In the genomic region with DNA sequence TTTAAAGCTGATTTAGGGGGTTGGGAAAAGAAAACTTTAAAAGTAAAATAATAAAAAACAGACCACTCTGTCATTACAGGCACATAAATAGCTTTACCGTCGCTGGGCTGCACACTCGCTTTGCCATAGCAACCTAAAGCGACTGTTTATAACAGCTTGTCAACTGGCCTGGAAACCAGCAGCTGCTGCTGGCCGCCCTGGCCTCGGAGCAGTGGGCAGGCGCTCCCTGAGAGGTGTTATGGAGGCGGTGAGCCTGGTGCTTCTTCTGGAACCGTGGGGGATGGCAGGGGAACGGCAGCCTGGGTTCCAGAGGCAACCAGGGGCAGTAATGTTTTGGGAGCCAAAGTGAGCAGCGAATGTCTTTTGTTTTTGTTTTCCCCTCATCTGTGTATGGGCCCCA, we compare ENCODE assay signal across 9 cellular contexts. TPM values are rescaled to one million over a fixed set of nuclear protein-coding genes. Genes with fewer than 3 reads are reported as not detected.
DNase-seq lines count a peak whose midpoint lies in the region; ATAC-seq and TF ChIP-seq lines count a peak whose summit lies in the region.
"Had no signal": no experiment of that assay in that cellular context is flagged by ENCODE, and none has a peak within 500 bp of the region (broad histone marks: within the 10 kb centered on the region; RNA-seq: fewer than 3 reads in every experiment).

No MANE protein-coding gene starts in this region.

- H2AFZ ChIP-seq in IMR-90 (replicated peaks; ENCODE audit: low read length, poor library complexity) (no peak overlapping the region), H9 (ENCODE audit: low read length) (no peak overlapping the region)

- H3K27ac Mint-ChIP-seq in H9, result no peak overlapping the region; a peak in 1 of 7 replicates

- H3K9me3 Mint-ChIP-seq in H9, result no peaks in the 10 kb centered on the region

- ATAC-seq in IMR-90 (ENCODE audit: low read depth), result peak; percentile 51
- no peak for ATAC-seq in GM21529 (IDR thresholded peaks at IDR 0.05; ENCODE audit: unreplicated experiment)
- no peak for ATAC-seq in GM21360 (IDR thresholded peaks at IDR 0.05; ENCODE audit: unreplicated experiment)

- peak overlapping the region; percentile 8 for H2AK9ac ChIP-seq in IMR-90 (replicated peaks; ENCODE audit: low read depth, low read length, poor library complexity)

- peak overlapping the region; percentile 27; the same call in 1 of the 3 replicates for H2BK15ac ChIP-seq in IMR-90 (ENCODE audit: low read depth, low read length)
- H2BK15ac ChIP-seq in H9 (ENCODE audit: low read depth, low read length), result no peak overlapping the region

- H4K8ac ChIP-seq in IMR-90 (ENCODE audit: low read depth in 2 of 2, low read length in 2 of 2) (0 out of 4 replicates have a peak overlapping the region, but pooled peaks of 1 of the 2 experiments have one; percentile 0), H9 (replicated peaks; ENCODE audit: insufficient read length, low read depth, low read length) (no peak overlapping the region)

- H3K4me1 Mint-ChIP-seq in H9, result peaks cover 37 to 49% of the 10 kb centered on the region in 2 experiments

- H2BK120ac ChIP-seq in IMR-90 (ENCODE audit: low read depth, low read length), result 0 out of 2 replicates have a peak overlapping the region, but pooled peaks have one; percentile 60
- H2BK120ac ChIP-seq in H9 (ENCODE audit: low read depth, low read length, poor library complexity, severe bottlenecking), result no peak overlapping the region

- intact Hi-C loops in IMR-90 (cut with micrococcal nuclease), result no loop called here

- H2AK5ac ChIP-seq in IMR-90 (ENCODE audit: low read depth, low read length), result peak overlapping the region; percentile 92; the same call in 1 of the 2 replicates
- H2AK5ac ChIP-seq in H9 (ENCODE audit: insufficient read length, low read length), result no peak overlapping the region

- no peak overlapping the region for H2BK12ac ChIP-seq in H9 (ENCODE audit: insufficient read length, low read depth, low read length)

- DNase-seq in IMR-90 (peak; percentile 88), amniotic epithelial cell (ENCODE audit: low read depth) (peak; percentile 57), right atrium auricular region (ENCODE audit: low spot score) (no peak), H9 (no peak), NCI-H1105 (lab: John Stamatoyannopoulos, UW) (no peak)
- DNase-seq: T1000 had no signal

- no peaks in the 10 kb centered on the region; a peak in 3 of 7 replicates for H3K36me3 Mint-ChIP-seq in H9 (ENCODE audit: insufficient read depth in 1 of 3, low read depth in 3 of 3)

- H4K20me1 ChIP-seq in IMR-90 (ENCODE audit: insufficient read depth, low read length), result peaks cover 98% of the 10 kb centered on the region
- no peaks in the 10 kb centered on the region for H4K20me1 ChIP-seq in H9 (ENCODE audit: control insufficient read depth, insufficient read depth, insufficient read length)

- no TSS peak for BruUV-seq in IMR-90 (replicated peaks; lab: Mats Ljungman, UMichigan)

- H3K14ac ChIP-seq in IMR-90 (replicated peaks; ENCODE audit: low read depth, low read length) (no peak overlapping the region), H9 (ENCODE audit: insufficient read depth, low read length) (no peak overlapping the region)

- H3K18ac ChIP-seq in IMR-90 (ENCODE audit: low read depth, low read length) (no peak overlapping the region), H9 (ENCODE audit: insufficient read length, low read depth, low read length) (no peak overlapping the region)

- H4K5ac ChIP-seq in IMR-90 (ENCODE audit: low read depth, low read length) (no peak overlapping the region), H9 (ENCODE audit: insufficient read length, low read depth, low read length) (no peak overlapping the region)

- CTCF ChIA-PET in IMR-90 (lab: Yijun Ruan, JAX), result interaction anchor here (0.6 to 0.8 kb wide), 2 partner anchors 10 to 185 kb away, joined by 3 to 4 read pairs; no protein-coding TSS in a partner anchor

- peaks cover 31 to 91% of the 10 kb centered on the region in 2 experiments; a peak in 3 of 4 replicates for H3K79me1 ChIP-seq in IMR-90 (ENCODE audit: low read depth in 1 of 2, low read length in 2 of 2)
- H3K79me1 ChIP-seq in H9 (ENCODE audit: insufficient read depth, low read depth, low read length, poor library complexity, severe bottlenecking), result no peaks in the 10 kb centered on the region

- in situ Hi-C loops in IMR-90 (cut with MboI; ENCODE audit: low sequenced_read_pairs), result no loop called here

- H4K91ac ChIP-seq in IMR-90 (ENCODE audit: insufficient read depth, low read depth, low read length) (no peak overlapping the region), H9 (ENCODE audit: insufficient read length, low read depth, low read length) (no peak overlapping the region)

- TF ChIP-seq RAD21 in IMR-90 (IDR thresholded peaks at IDR 0.05; ENCODE audit: low read length), result no peak

- WGBS in IMR-90 (ENCODE audit: extremely low coverage in 2 of 2, insufficient read length in 1 of 2), 2 experiments, result 1% methylated on average over 9 of the region's 11 CpGs; no CpG with 5 or more reads in 1 of the 2 experiments
- WGBS in H9 (ENCODE audit: extremely low coverage, insufficient read length, low lambda C conversion rate), result no CpG with 5 or more reads among the region's 11 CpGs

- peak overlapping the region; percentile 42 for H3K4me2 ChIP-seq in IMR-90 (ENCODE audit: low read depth, low read length)
- H3K4me2 ChIP-seq in skeletal muscle satellite cell (ENCODE audit: low read length), result peak overlapping the region; percentile 52
- no peak overlapping the region for H3K4me2 ChIP-seq in H9 (ENCODE audit: insufficient read depth, insufficient read length, low read length)

- H3K9me3 ChIP-seq in IMR-90 (ENCODE audit: control insufficient read depth, insufficient read depth, low read length), result no peaks in the 10 kb centered on the region
- no peaks in the 10 kb centered on the region for H3K9me3 ChIP-seq in right atrium auricular region
- no peaks in the 10 kb centered on the region for H3K9me3 ChIP-seq in skeletal muscle satellite cell (replicated peaks; ENCODE audit: low read length)
- no peaks in the 10 kb centered on the region for H3K9me3 ChIP-seq in H9 (ENCODE audit: control insufficient read depth, low read depth, low read length)

- H3K9me1 ChIP-seq in IMR-90 (ENCODE audit: insufficient read depth, low read length), result peaks cover 65% of the 10 kb centered on the region

- no peak overlapping the region for H3K4me3 ChIP-seq in IMR-90 (ENCODE audit: insufficient read depth, low read depth, low read length)
- no peak overlapping the region for H3K4me3 ChIP-seq in right atrium auricular region
- no peak overlapping the region for H3K4me3 ChIP-seq in skeletal muscle satellite cell (ENCODE audit: low read length)

- H3K4me1 ChIP-seq in IMR-90 (ENCODE audit: control insufficient read depth, insufficient read depth, low read length), result peaks cover 53% of the 10 kb centered on the region
- peaks cover 0 to 97% of the 10 kb centered on the region in 2 donors for H3K4me1 ChIP-seq in right atrium auricular region
- peaks cover 55% of the 10 kb centered on the region for H3K4me1 ChIP-seq in skeletal muscle satellite cell (ENCODE audit: control insufficient read depth, insufficient read depth, low read length)
- peaks cover 3% of the 10 kb centered on the region; the same call in 1 of the 2 replicates for H3K4me1 ChIP-seq in H9 (ENCODE audit: insufficient read depth, low read length)

- no peaks in the 10 kb centered on the region for H3K79me2 ChIP-seq in H9 (ENCODE audit: insufficient read depth, low read length)

- TF ChIP-seq POLR2A in IMR-90 (IDR thresholded peaks at IDR 0.05; ENCODE audit: low read depth, low read length), result no peak

- peak overlapping the region; percentile 79 for H3K4ac ChIP-seq in IMR-90 (ENCODE audit: low read depth, low read length)
- H3K4ac ChIP-seq in H9 (ENCODE audit: low read depth, low read length), result no peak overlapping the region

- H3K9ac ChIP-seq in IMR-90 (ENCODE audit: low read depth, low read length) (peak overlapping the region; percentile 11; the same call in 1 of the 2 replicates), skeletal muscle satellite cell (ENCODE audit: low read depth, low read length) (peak overlapping the region; percentile 77), H9 (ENCODE audit: extremely low read depth, insufficient read length, low read length) (no peak overlapping the region)

- no peak overlapping the region for H3T11ph ChIP-seq in H9 (ENCODE audit: low read length)

- H3K27me3 Mint-ChIP-seq in H9 (ENCODE audit: low read depth), result peaks cover 8% of the 10 kb centered on the region

- dilution Hi-C loops in IMR-90 (cut with HindIII; ENCODE audit: low sequenced_read_pairs, unreplicated experiment), result no loop called here

- H3K23me2 ChIP-seq in H9 (ENCODE audit: insufficient read length, low read depth, low read length, poor library complexity, severe bottlenecking), result no peaks in the 10 kb centered on the region

- H3K23ac ChIP-seq in IMR-90 (ENCODE audit: low read depth, low read length) (no peak overlapping the region), H9 (ENCODE audit: insufficient read length, low read depth, low read length) (no peak overlapping the region)

- H3K56ac ChIP-seq in IMR-90 (ENCODE audit: extremely low read depth, insufficient read depth, low read length) (no peak overlapping the region), H9 (ENCODE audit: insufficient read length, low read depth, low read length) (no peak overlapping the region)

- H3K27me3 ChIP-seq in IMR-90 (ENCODE audit: control insufficient read depth, insufficient read depth, low read length) (no peaks in the 10 kb centered on the region), right atrium auricular region (no peaks in the 10 kb centered on the region), skeletal muscle satellite cell (ENCODE audit: control insufficient read depth, insufficient read depth, low read length) (no peaks in the 10 kb centered on the region), H9 (ENCODE audit: insufficient read depth, low read length) (no peaks in the 10 kb centered on the region; the same call in 1 of the 2 replicates)

- H2BK5ac ChIP-seq in IMR-90 (ENCODE audit: low read depth, low read length, poor library complexity, severe bottlenecking) (no peak overlapping the region), H9 (ENCODE audit: insufficient read length, low read length) (no peak overlapping the region)

- peak overlapping the region; percentile 9; the same call in 1 of the 2 replicates for H3K27ac ChIP-seq in IMR-90 (ENCODE audit: insufficient read depth, low read length)
- peak overlapping the region; percentile 85 to 92 for H3K27ac ChIP-seq in right atrium auricular region
- H3K27ac ChIP-seq in H9 (ENCODE audit: insufficient read length, low read depth, low read length), result no peak overlapping the region

- POLR2A ChIA-PET in IMR-90 (lab: Charles Lee; ENCODE audit: unreplicated experiment), result interaction anchor here (0.6 to 0.7 kb wide), 2 partner anchors 21 to 170 kb away, joined by 3 to 18 read pairs; no protein-coding TSS in a partner anchor

- H2BK20ac ChIP-seq in IMR-90 (ENCODE audit: low read depth, low read length) (no peak overlapping the region), H9 (ENCODE audit: low read depth, low read length, poor library complexity, severe bottlenecking) (no peak overlapping the region)

- TF ChIP-seq CTCF in IMR-90 (conservative IDR thresholded peaks at IDR 0.05; ENCODE audit: low read depth, low read length) (no peak), right atrium auricular region (IDR thresholded peaks at IDR 0.05) (no peak), H9 (conservative IDR thresholded peaks at IDR 0.05) (no peak)

- H3K36me3 ChIP-seq in IMR-90 (ENCODE audit: control insufficient read depth, insufficient read depth, low read length) (peaks cover 2% of the 10 kb centered on the region; the same call in 1 of the 2 replicates), right atrium auricular region (no peaks in the 10 kb centered on the region), skeletal muscle satellite cell (ENCODE audit: insufficient read depth, low read length) (peaks cover 4% of the 10 kb centered on the region)

- no peak overlapping the region for H3K4me3 Mint-ChIP-seq in H9

RNA-seq across cellular contexts. Expression of a gene that starts 45.7 kb away (rescaled TPM):
- total RNA-seq in IMR-90 (2012; rRNA removed), result 290 and 311 TPM in 2 replicates
- polyA plus RNA-seq in IMR-90 (2012; rRNA removed), result 172 TPM in 2 replicates
- polyA plus RNA-seq in IMR-90 (2012; cell fraction: cytosol; rRNA removed), result 65.5 and 87.1 TPM in 2 replicates
- 90.6 and 259 TPM in 2 replicates for polyA plus RNA-seq in IMR-90 (2012; cell fraction: nucleus; rRNA removed; ENCODE audit: low replicate concordance)
- 100 to 1,000 TPM in 1 of 2 donors, 10 to 100 TPM in 1; 86.1 to 171 TPM for total RNA-seq in right atrium auricular region
- 205 and 257 TPM in 2 replicates for total RNA-seq in skeletal muscle satellite cell (2012; rRNA removed)
- total RNA-seq in H9 (2021), result 14.1 and 15.7 TPM in 2 replicates

Comparison
In these comparisons a context has a peak if more than half of its experiments do, and no peak if none do; other contexts are left out.
1. DNase-seq: peak in IMR-90 (single experiment) and amniotic epithelial cell (single experiment); none in right atrium auricular region (single experiment), H9 (single experiment) and NCI-H1105 (single experiment).